18 cellular contexts compared by ENCODE assay signal in the genomic region with DNA sequence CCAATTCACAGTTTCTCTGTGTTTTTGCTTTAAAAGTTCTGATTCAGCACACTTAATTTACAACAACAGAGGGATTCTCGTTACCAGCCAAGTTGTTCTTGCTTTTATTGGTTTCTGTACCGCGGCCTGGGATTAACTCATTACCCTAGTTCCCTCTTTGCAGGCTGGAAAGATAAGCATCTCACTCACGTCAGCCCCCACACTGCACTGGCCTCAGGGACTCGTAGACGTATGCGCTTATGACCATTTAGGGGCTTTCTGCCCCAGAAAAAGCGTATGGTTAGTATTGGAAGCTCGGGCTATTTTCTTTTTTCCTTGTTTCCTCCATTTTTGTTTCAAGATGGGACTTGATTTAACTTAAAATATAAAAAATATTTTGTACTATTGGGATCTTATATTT.
"Had no signal": no experiment of that assay in that cellular context is flagged by ENCODE, and none has a peak within 500 bp of the region (broad histone marks: within the 10 kb centered on the region; RNA-seq: fewer than 3 reads in every experiment).

No MANE protein-coding gene starts in this region.

- H3K27me3 Mint-ChIP-seq: progenitor cell of endocrine pancreas; stimulated activated naive B cell treated with anti-CD40 and anti-IgM and Interleukin-4, amounts not matched to agents 10 μg/mL and 1 μg/mL and 100 μg/mL, for 72 hours; T-helper 17 cell had no signal

- H3K27ac ChIP-seq: foreskin keratinocyte, right atrium auricular region, transverse colon had no signal

- H3K4me1 ChIP-seq: foreskin keratinocyte, right atrium auricular region had no signal

- H3K27me3 ChIP-seq: foreskin keratinocyte, right atrium auricular region, transverse colon had no signal

- H3K4me3 Mint-ChIP-seq: activated T-helper 1 cell treated with anti-CD3 and anti-CD28 coated beads, Interleukin-12 subunit alpha, Interleukin-12 subunit beta, Interleukin-2, Interleukin-4 antibody, amounts not matched to agents 30 ng/mL and 10 ng/mL and 1 ng/mL, durations not matched to agents 14 hours and 24 hours and 36 hours; natural killer cell treated with Interleukin-12 subunit alpha and Interleukin-12 subunit beta and Interleukin-15 and Interleukin-18, amount 100 ng/mL, for 72 hours; stimulated activated naive B cell treated with anti-CD40 and anti-IgM and Interleukin-4, amounts not matched to agents 10 μg/mL and 1 μg/mL and 100 μg/mL, for 72 hours had no signal

- DNase-seq: activated CD4-positive, CD25-positive, alpha-beta regulatory T cell treated with anti-CD3 and anti-CD28 coated beads, Interleukin-2, amount 50 U/mL, for 72 hours; activated naive CD4-positive, alpha-beta T cell treated with Interleukin-2 at 50 U/mL for 16 hours; aorta; cortex of kidney; effector CD4-positive, alpha-beta T cell; foreskin keratinocyte; kidney glomerular epithelial cell; mesendoderm; occipital lobe; stimulated activated CD4-positive, alpha-beta T cell treated with anti-CD3 and anti-CD28 coated beads, Interleukin-15, amount 100 ng/mL, for 24 hours; stimulated activated CD4-positive, alpha-beta T cell treated with anti-CD3 and anti-CD28 coated beads, Interleukin-4, amount 100 ng/mL, for 1 hour; stimulated activated naive B cell treated with anti-CD40 and anti-IgM and Interleukin-4, amounts not matched to agents 10 μg/mL and 1 μg/mL and 100 μg/mL, for 72 hours; T-helper 17 cell; transverse colon had no signal

- H3K27ac Mint-ChIP-seq: activated T-helper 1 cell treated with anti-CD3 and anti-CD28 coated beads, Interleukin-12 subunit alpha, Interleukin-12 subunit beta, Interleukin-2, Interleukin-4 antibody, amounts not matched to agents 30 ng/mL and 10 ng/mL and 1 ng/mL, durations not matched to agents 14 hours and 24 hours and 36 hours; natural killer cell treated with Interleukin-12 subunit alpha and Interleukin-12 subunit beta and Interleukin-15 and Interleukin-18, amount 100 ng/mL, for 72 hours; progenitor cell of endocrine pancreas; stimulated activated naive B cell treated with anti-CD40 and anti-IgM and Interleukin-4, amounts not matched to agents 10 μg/mL and 1 μg/mL and 100 μg/mL, for 72 hours; T-helper 17 cell had no signal

- ATAC-seq: foreskin keratinocyte; natural killer cell treated with Interleukin-12 subunit alpha and Interleukin-12 subunit beta and Interleukin-15 and Interleukin-18, amount 100 ng/mL, for 72 hours; stimulated activated naive B cell treated with anti-CD40 and anti-IgM and Interleukin-4, amounts not matched to agents 10 μg/mL and 1 μg/mL and 100 μg/mL, for 72 hours; T-helper 17 cell had no signal

- H3K4me3 ChIP-seq: right atrium auricular region, transverse colon had no signal
